ENCODE assay signal across 19 cellular contexts in genomic region chr2:18474690-18475089, GRCh38.
DNase-seq lines count a peak whose midpoint lies in the region; TF ChIP-seq lines count a peak whose summit lies in the region.
"Had no signal": no experiment of that assay in that cellular context is flagged by ENCODE, and none has a peak within 500 bp of the region (broad histone marks: within the 10 kb centered on the region; RNA-seq: fewer than 3 reads in every experiment).

No MANE protein-coding gene starts in this region.

- H3K36me3 Mint-ChIP-seq in activated CD4-positive, alpha-beta T cell treated with anti-CD3 and anti-CD28 coated beads, Interleukin-2, amount 10 ng/mL, durations not matched to agents 7 days and 5 days (ENCODE audit: low read depth), result no peaks in the 10 kb centered on the region
- H3K36me3 Mint-ChIP-seq: CD14-positive monocyte had no signal

- H3K9me3 Mint-ChIP-seq in activated CD4-positive, alpha-beta T cell treated with anti-CD3 and anti-CD28 coated beads, Interleukin-2, amount 10 ng/mL, durations not matched to agents 7 days and 5 days, result no peaks in the 10 kb centered on the region

- no peak overlapping the region for H3K9ac ChIP-seq in mesenchymal stem cell (ENCODE audit: low read length)

- peaks cover 8% of the 10 kb centered on the region for H3K27me3 Mint-ChIP-seq in activated CD4-positive, alpha-beta T cell treated with anti-CD3 and anti-CD28 coated beads, Interleukin-2, amount 10 ng/mL, durations not matched to agents 7 days and 5 days

- TF ChIP-seq CTCF in fibroblast of mammary gland (conservative IDR thresholded peaks at IDR 0.05; ENCODE audit: control insufficient read depth, insufficient read depth, low read depth, low read length) (no peak), suprapubic skin (IDR thresholded peaks at IDR 0.05) (no peak)

- DNase-seq in HCEC 1CT, result peak; percentile 44
- DNase-seq in fibroblast of mammary gland (ENCODE audit: low read depth), result peak; percentile 44
- DNase-seq in mesenchymal stem cell, result no peak
- DNase-seq in suprapubic skin (ENCODE audit: low spot score in 2 of 2), result no peak
- DNase-seq in RKO (ENCODE audit: low spot score), result no peak
- DNase-seq in HuH-7 (ENCODE audit: low spot score), result no peak
- DNase-seq in SK-N-DZ (ENCODE audit: low spot score), result no peak
- DNase-seq in activated CD4-positive, alpha-beta T cell treated with anti-CD3 and anti-CD28 coated beads, Interleukin-2, amount 10 ng/mL, durations not matched to agents 7 days and 5 days, result no peak
- DNase-seq: GDM1; KBM-7; NCI-H1105; NCI-H2029 treated with DMSO at 0.1 percent for 48 hours; NCI-H345; NCI-H524; NCI-H774; NK-92 treated with Interleukin-12 subunit alpha and Interleukin-12 subunit beta, amount 100 ng/mL, for 24 hours; SIG-M5 had no signal

- H3K27me3 ChIP-seq in mesenchymal stem cell (ENCODE audit: control insufficient read depth in 1 of 2, insufficient read depth in 1 of 2, low read length in 2 of 2) (peaks cover 0 to 32% of the 10 kb centered on the region in 2 experiments), suprapubic skin (no peaks in the 10 kb centered on the region)

- H3K27ac Mint-ChIP-seq in activated CD4-positive, alpha-beta T cell treated with anti-CD3 and anti-CD28 coated beads, Interleukin-2, amount 10 ng/mL, durations not matched to agents 7 days and 5 days, result no peak overlapping the region
- H3K27ac Mint-ChIP-seq: B cell had no signal

- H3K27ac ChIP-seq in mesenchymal stem cell (ENCODE audit: low read length, poor library complexity, severe bottlenecking), result no peak overlapping the region
- peak overlapping the region; percentile 56 for H3K27ac ChIP-seq in suprapubic skin

- H2BK120ac ChIP-seq in mesenchymal stem cell (ENCODE audit: low read depth, low read length), result no peak overlapping the region

- 100% methylated on average over 1 of the region's 1 CpG for WGBS in mesenchymal stem cell
- WGBS in suprapubic skin, result 56% methylated on average over 1 of the region's 1 CpG

- H3K4me2 ChIP-seq in mesenchymal stem cell (ENCODE audit: low read length, poor library complexity, severe bottlenecking), result no peak overlapping the region

- H3K9me3 ChIP-seq in mesenchymal stem cell (ENCODE audit: control insufficient read depth, low read length) (no peaks in the 10 kb centered on the region), suprapubic skin (no peaks in the 10 kb centered on the region)

- POLR2A ChIA-PET in activated CD4-positive, alpha-beta T cell treated with anti-CD3 and anti-CD28 coated beads, Interleukin-2, amount 10 ng/mL, durations not matched to agents 7 days and 5 days (lab: Charles Lee), result no interaction called here

- H3K79me1 ChIP-seq in mesenchymal stem cell (replicated peaks; ENCODE audit: low read length, poor library complexity, severe bottlenecking), result no peaks in the 10 kb centered on the region

- H3K23ac ChIP-seq in mesenchymal stem cell (ENCODE audit: low read length in 2 of 2), result no peak overlapping the region

- no peak overlapping the region for H2BK15ac ChIP-seq in mesenchymal stem cell (ENCODE audit: low read depth, poor library complexity, severe bottlenecking)

- H2BK5ac ChIP-seq in mesenchymal stem cell (ENCODE audit: low read depth, low read length, poor library complexity, severe bottlenecking), result no peak overlapping the region

- H3K4me3 Mint-ChIP-seq in activated CD4-positive, alpha-beta T cell treated with anti-CD3 and anti-CD28 coated beads, Interleukin-2, amount 10 ng/mL, durations not matched to agents 7 days and 5 days, result no peak overlapping the region
- H3K4me3 Mint-ChIP-seq: B cell, CD14-positive monocyte had no signal

- no peak overlapping the region for H4K8ac ChIP-seq in mesenchymal stem cell (ENCODE audit: low read length)

- H3K18ac ChIP-seq in mesenchymal stem cell (ENCODE audit: low read depth in 1 of 2, low read length in 2 of 2), result no peak overlapping the region

- no peaks in the 10 kb centered on the region for H3K4me1 Mint-ChIP-seq in activated CD4-positive, alpha-beta T cell treated with anti-CD3 and anti-CD28 coated beads, Interleukin-2, amount 10 ng/mL, durations not matched to agents 7 days and 5 days
- H3K4me1 Mint-ChIP-seq: B cell, CD14-positive monocyte had no signal

- H3K4me1 ChIP-seq in mesenchymal stem cell (ENCODE audit: control insufficient read depth, insufficient read depth, low read depth, low read length) (peaks cover 6% of the 10 kb centered on the region), suprapubic skin (peaks cover 19% of the 10 kb centered on the region)

- no peak overlapping the region for H3K4me3 ChIP-seq in fibroblast of mammary gland (ENCODE audit: control insufficient read depth, low read depth, low read length)
- H3K4me3 ChIP-seq in mesenchymal stem cell (ENCODE audit: insufficient read depth in 1 of 2, low read depth in 1 of 2, low read length in 2 of 2), result no peak overlapping the region
- no peak overlapping the region for H3K4me3 ChIP-seq in suprapubic skin

- TF ChIP-seq EP300 in suprapubic skin (IDR thresholded peaks at IDR 0.05), result no peak

- no peak for TF ChIP-seq POLR2A in suprapubic skin (IDR thresholded peaks at IDR 0.05)

- H2AFZ ChIP-seq in mesenchymal stem cell (ENCODE audit: low read depth, low read length), result no peak overlapping the region

- CTCF ChIA-PET in activated CD4-positive, alpha-beta T cell treated with anti-CD3 and anti-CD28 coated beads, Interleukin-2, amount 10 ng/mL, durations not matched to agents 7 days and 5 days (lab: Charles Lee), result no interaction called here

- H3K14ac ChIP-seq in mesenchymal stem cell (ENCODE audit: low read length in 2 of 2), result no peak overlapping the region

- H3K36me3 ChIP-seq in mesenchymal stem cell (ENCODE audit: control insufficient read depth in 1 of 2, insufficient read depth in 2 of 2, low read depth in 1 of 2, low read length in 2 of 2) (no peaks in the 10 kb centered on the region), suprapubic skin (no peaks in the 10 kb centered on the region)

- H2AK5ac ChIP-seq in mesenchymal stem cell (ENCODE audit: low read length, severe bottlenecking), result peak overlapping the region; percentile 62

- no peak overlapping the region for H4K91ac ChIP-seq in mesenchymal stem cell (ENCODE audit: low read length)

- no peak overlapping the region for H3K4ac ChIP-seq in mesenchymal stem cell (ENCODE audit: low read depth in 1 of 2, low read length in 2 of 2)

- H2BK12ac ChIP-seq in mesenchymal stem cell (ENCODE audit: low read length in 2 of 2), result no peak overlapping the region

Comparison
In these comparisons a context has a peak if more than half of its experiments do, and no peak if none do; other contexts are left out.
1. DNase-seq: peak in HCEC 1CT (single experiment) and fibroblast of mammary gland (single experiment); none in mesenchymal stem cell (single experiment), suprapubic skin (0 of 2), RKO (single experiment), HuH-7 (single experiment), SK-N-DZ (single experiment) and activated CD4-positive, alpha-beta T cell treated with anti-CD3 and anti-CD28 coated beads, Interleukin-2, amount 10 ng/mL, durations not matched to agents 7 days and 5 days (single experiment).